ENCODE assay signal across 12 cellular contexts in the genomic region with DNA sequence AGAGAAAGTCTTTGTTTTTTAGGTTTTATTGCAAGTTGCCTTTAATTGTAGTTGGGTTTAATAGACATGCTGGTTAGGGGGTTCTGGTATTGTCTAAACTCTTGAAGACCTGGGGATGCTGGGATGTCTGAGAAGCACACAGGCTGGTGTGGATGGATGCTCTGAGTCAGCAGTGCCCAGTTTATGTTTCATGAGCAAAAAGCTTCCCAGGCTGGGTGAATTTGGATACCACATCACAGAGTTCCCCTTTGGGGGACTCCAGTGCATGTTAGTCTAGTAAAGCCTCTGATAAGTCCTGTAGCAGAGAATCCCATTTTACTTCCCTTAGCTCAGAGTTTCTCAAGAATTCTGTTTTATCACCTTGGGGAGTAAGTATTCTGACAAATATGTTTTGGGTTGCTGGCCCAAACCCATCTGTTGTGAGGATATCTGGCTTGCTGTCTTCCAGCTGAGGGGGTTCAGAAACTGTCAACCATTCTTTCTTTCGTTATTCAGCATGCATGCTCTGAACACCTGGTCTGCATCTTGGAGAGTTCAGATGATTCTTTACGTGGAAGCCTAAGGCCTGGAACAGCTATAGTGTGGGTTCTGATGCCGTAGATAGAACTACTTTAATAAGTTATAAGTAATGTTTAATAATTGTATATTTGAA.
DNase-seq lines count a peak whose midpoint lies in the region; ATAC-seq and TF ChIP-seq lines count a peak whose summit lies in the region.
"Had no signal": no experiment of that assay in that cellular context is flagged by ENCODE, and none has a peak within 500 bp of the region (broad histone marks: within the 10 kb centered on the region; RNA-seq: fewer than 3 reads in every experiment).

No MANE protein-coding gene starts in this region.

- ATAC-seq in GM19025 (IDR thresholded peaks at IDR 0.05; ENCODE audit: low read depth, unreplicated experiment) (peak; percentile 66), HG03095 (IDR thresholded peaks at IDR 0.05; ENCODE audit: unreplicated experiment) (peak; percentile 60), HG03571 (IDR thresholded peaks at IDR 0.05; ENCODE audit: unreplicated experiment) (no peak)
- ATAC-seq: heart right ventricle, left cardiac atrium had no signal

- H3K9me3 Mint-ChIP-seq in activated naive CD4-positive, alpha-beta T cell treated with anti-CD3 and anti-CD28 coated beads, Interleukin-2, amount 10 ng/mL, durations not matched to agents 7 days and 5 days = peaks cover 3% of the 10 kb centered on the region
- H3K9me3 Mint-ChIP-seq: naive B cell had no signal

- no peaks in the 10 kb centered on the region for H3K27me3 Mint-ChIP-seq in activated naive CD4-positive, alpha-beta T cell treated with anti-CD3 and anti-CD28 coated beads, Interleukin-2, amount 10 ng/mL, durations not matched to agents 7 days and 5 days

- CTCF ChIA-PET in activated naive CD4-positive, alpha-beta T cell treated with anti-CD3 and anti-CD28 coated beads, Interleukin-2, amount 10 ng/mL, durations not matched to agents 7 days and 5 days (lab: Charles Lee) = interaction anchor here (0.7 to 1.8 kb wide), 3 partner anchors 8 to 671 kb away, joined by 3 to 6 read pairs (median 3); no protein-coding TSS in a partner anchor

- peaks cover 60% of the 10 kb centered on the region for H3K4me1 Mint-ChIP-seq in activated naive CD4-positive, alpha-beta T cell treated with anti-CD3 and anti-CD28 coated beads, Interleukin-2, amount 10 ng/mL, durations not matched to agents 7 days and 5 days
- H3K4me1 Mint-ChIP-seq: naive B cell had no signal

- TF ChIP-seq CTCF in GM12865 (IDR thresholded peaks at IDR 0.05; ENCODE audit: insufficient read depth, low read depth, low read length, missing control alignments) = no peak

- no peak overlapping the region for H3K4me3 Mint-ChIP-seq in activated naive CD4-positive, alpha-beta T cell treated with anti-CD3 and anti-CD28 coated beads, Interleukin-2, amount 10 ng/mL, durations not matched to agents 7 days and 5 days
- H3K4me3 Mint-ChIP-seq: naive B cell had no signal

- intact Hi-C loops in head of caudate nucleus (cut with DNase I) = no loop called here

- H3K4me3 ChIP-seq in GM12865 (ENCODE audit: low read depth, low read length) = no peak overlapping the region
- H3K4me3 ChIP-seq: BLaER1, heart right ventricle had no signal

- DNase-seq in GM12865 (ENCODE audit: low read depth) (peak; percentile 93), NCI-H1105 (lab: John Stamatoyannopoulos, UW) (no peak), anterior cingulate cortex (lab: John Stamatoyannopoulos, UW) (no peak), head of caudate nucleus (no peak)
- no peak for DNase-seq in activated naive CD4-positive, alpha-beta T cell treated with anti-CD3 and anti-CD28 coated beads, Interleukin-2, amount 10 ng/mL, durations not matched to agents 7 days and 5 days
- DNase-seq: heart right ventricle, left cardiac atrium, naive B cell had no signal

- peak overlapping the region; percentile 89 for H3K27ac Mint-ChIP-seq in activated naive CD4-positive, alpha-beta T cell treated with anti-CD3 and anti-CD28 coated beads, Interleukin-2, amount 10 ng/mL, durations not matched to agents 7 days and 5 days
- H3K27ac Mint-ChIP-seq: naive B cell had no signal

- H3K36me3 Mint-ChIP-seq in activated naive CD4-positive, alpha-beta T cell treated with anti-CD3 and anti-CD28 coated beads, Interleukin-2, amount 10 ng/mL, durations not matched to agents 7 days and 5 days = peaks cover 5% of the 10 kb centered on the region
- H3K36me3 Mint-ChIP-seq: naive B cell had no signal
